In the genomic region with DNA sequence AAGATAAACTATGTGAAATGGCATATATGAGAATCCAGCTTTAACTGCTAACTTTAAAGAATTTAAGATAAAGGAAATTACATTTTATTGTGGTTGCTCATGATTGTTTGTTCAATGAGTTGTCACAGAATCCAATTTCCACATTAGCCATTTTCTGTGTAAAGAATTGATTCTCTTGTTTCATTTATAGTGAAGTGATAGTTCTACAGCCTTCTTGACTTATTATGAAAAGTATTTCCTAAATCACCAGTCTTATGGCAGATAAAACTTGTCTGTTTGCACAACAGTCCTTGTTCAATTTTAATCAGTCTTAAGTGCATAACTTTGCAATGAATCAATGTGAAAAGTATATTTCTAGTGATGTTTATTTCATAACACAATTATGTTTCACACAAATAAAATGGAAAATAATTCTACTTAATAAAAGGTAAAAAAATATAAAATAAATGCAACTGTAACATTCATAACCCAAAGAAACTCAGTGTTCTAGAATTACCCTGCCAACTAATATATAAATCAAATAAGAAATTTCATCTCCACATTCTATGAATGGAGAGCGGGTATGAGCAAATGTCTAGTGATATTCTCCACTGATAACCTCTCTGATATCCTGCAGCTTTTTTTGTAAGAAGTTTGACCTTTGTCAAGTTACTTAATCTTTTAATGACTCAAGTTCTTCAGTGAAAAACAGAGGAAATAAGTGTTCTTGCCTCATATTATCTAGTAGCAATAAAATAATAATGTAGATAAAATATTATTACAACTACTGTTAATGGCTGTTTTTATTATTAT, we compare ENCODE assay signal across 26 cellular contexts.
DNase-seq lines count a peak whose midpoint lies in the region; ATAC-seq and TF ChIP-seq lines count a peak whose summit lies in the region.
"Had no signal": no experiment of that assay in that cellular context is flagged by ENCODE, and none has a peak within 500 bp of the region (broad histone marks: within the 10 kb centered on the region; RNA-seq: fewer than 3 reads in every experiment).

No MANE protein-coding gene starts in this region.

- no peaks in the 10 kb centered on the region for H3K4me1 Mint-ChIP-seq in activated CD4-positive, alpha-beta T cell treated with anti-CD3 and anti-CD28 coated beads, Interleukin-2, amount 10 ng/mL, durations not matched to agents 24 days and 14 days

- POLR2A ChIA-PET in A673 (lab: Charles Lee; ENCODE audit: low non-redundant PET): no interaction called here

- no peak for TF ChIP-seq POLR2A in Peyer's patch (IDR thresholded peaks at IDR 0.05)

- H3K4me3 ChIP-seq in A673 (ENCODE audit: low read depth, low read length, poor library complexity, severe bottlenecking): no peak overlapping the region
- no peak overlapping the region for H3K4me3 ChIP-seq in astrocyte of the spinal cord (ENCODE audit: low read depth, low read length)
- H3K4me3 ChIP-seq in psoas muscle: no peak overlapping the region
- no peak overlapping the region for H3K4me3 ChIP-seq in Peyer's patch
- H3K4me3 ChIP-seq: heart left ventricle, MG63, right lobe of liver, spleen, thoracic aorta had no signal

- H3K4me1 ChIP-seq in A673 (ENCODE audit: insufficient read depth, low read length, poor library complexity, severe bottlenecking): peaks cover 6% of the 10 kb centered on the region
- no peaks in the 10 kb centered on the region for H3K4me1 ChIP-seq in psoas muscle
- no peaks in the 10 kb centered on the region for H3K4me1 ChIP-seq in Peyer's patch
- H3K4me1 ChIP-seq: heart left ventricle, right lobe of liver, spleen had no signal

- H3K27ac ChIP-seq in A673 (ENCODE audit: low read depth, low read length, poor library complexity, severe bottlenecking): no peak overlapping the region
- H3K27ac ChIP-seq in psoas muscle: no peak overlapping the region
- H3K27ac ChIP-seq in Peyer's patch: no peak overlapping the region
- H3K27ac ChIP-seq: heart left ventricle, neutrophil, right lobe of liver, spleen, thoracic aorta had no signal

- CTCF ChIA-PET in A673 (lab: Charles Lee): no interaction called here

- ATAC-seq in HG02970 (IDR thresholded peaks at IDR 0.05; ENCODE audit: low FRiP score, unreplicated experiment) (no peak), psoas muscle (no peak)
- ATAC-seq: heart left ventricle, right lobe of liver had no signal

- H3K27me3 ChIP-seq in A673 (replicated peaks; ENCODE audit: insufficient read depth, low read depth, low read length, poor library complexity): no peaks in the 10 kb centered on the region
- no peaks in the 10 kb centered on the region for H3K27me3 ChIP-seq in psoas muscle (ENCODE audit: insufficient read depth in 3 of 3, low read length in 2 of 3)
- no peaks in the 10 kb centered on the region for H3K27me3 ChIP-seq in Peyer's patch
- H3K27me3 ChIP-seq: heart left ventricle, MG63, neutrophil, right lobe of liver, spleen had no signal

- H3K27me3 Mint-ChIP-seq in activated CD4-positive, alpha-beta T cell treated with anti-CD3 and anti-CD28 coated beads, Interleukin-2, amount 10 ng/mL, durations not matched to agents 24 days and 14 days: no peaks in the 10 kb centered on the region
- H3K27me3 Mint-ChIP-seq: stimulated activated naive CD8-positive, alpha-beta T cell treated with anti-CD3 and anti-CD28 coated beads, Interleukin-15, Interleukin-2, amounts not matched to agents 100 ng/mL and 50 ng/mL, for 24 hours had no signal

- H3K4me3 Mint-ChIP-seq in activated CD4-positive, alpha-beta T cell treated with anti-CD3 and anti-CD28 coated beads, Interleukin-2, amount 10 ng/mL, durations not matched to agents 24 days and 14 days: no peak overlapping the region
- H3K4me3 Mint-ChIP-seq: mesothelial cell of epicardium; stimulated activated naive CD8-positive, alpha-beta T cell treated with anti-CD3 and anti-CD28 coated beads, Interleukin-15, Interleukin-2, amounts not matched to agents 100 ng/mL and 50 ng/mL, for 24 hours had no signal

- intact Hi-C loops in A673 (cut with micrococcal nuclease; ENCODE audit: unreplicated experiment) (no loop called here), psoas muscle (cut with DNase I) (no loop called here)
- intact Hi-C loops in activated CD4-positive, alpha-beta T cell treated with anti-CD3 and anti-CD28 coated beads, Interleukin-2, amount 10 ng/mL, durations not matched to agents 24 days and 14 days (cut with micrococcal nuclease): no loop called here

- no peaks in the 10 kb centered on the region for H3K36me3 ChIP-seq in A673 (ENCODE audit: insufficient read depth, low read length, poor library complexity, severe bottlenecking)
- H3K36me3 ChIP-seq in psoas muscle (ENCODE audit: insufficient read depth in 1 of 2, low read depth in 1 of 2): no peaks in the 10 kb centered on the region
- no peaks in the 10 kb centered on the region for H3K36me3 ChIP-seq in Peyer's patch
- H3K36me3 ChIP-seq: heart left ventricle, MG63, neutrophil, right lobe of liver, spleen, thoracic aorta had no signal

- TF ChIP-seq CTCF in A673 (conservative IDR thresholded peaks at IDR 0.05; ENCODE audit: low read depth, low read length) (no peak), astrocyte of the spinal cord (IDR thresholded peaks at IDR 0.05; ENCODE audit: low read depth, low read length) (no peak), psoas muscle (IDR thresholded peaks at IDR 0.05) (no peak), Peyer's patch (IDR thresholded peaks at IDR 0.05) (no peak)

- no peaks in the 10 kb centered on the region for H3K9me3 ChIP-seq in A673 (ENCODE audit: low read depth, low read length, poor library complexity, severe bottlenecking)
- H3K9me3 ChIP-seq in psoas muscle: no peaks in the 10 kb centered on the region
- no peaks in the 10 kb centered on the region for H3K9me3 ChIP-seq in Peyer's patch
- H3K9me3 ChIP-seq: MG63, right lobe of liver, thoracic aorta had no signal

- 57 to 76% (median 59%) methylated on average over 1 of the region's 1 CpG for WGBS in psoas muscle, 3 donors

- BruUV-seq in A673 (replicated peaks; lab: Mats Ljungman, UMichigan): no TSS peak

- H3K27ac Mint-ChIP-seq in activated CD4-positive, alpha-beta T cell treated with anti-CD3 and anti-CD28 coated beads, Interleukin-2, amount 10 ng/mL, durations not matched to agents 24 days and 14 days: no peak overlapping the region
- H3K27ac Mint-ChIP-seq: mesothelial cell of epicardium; stimulated activated naive CD8-positive, alpha-beta T cell treated with anti-CD3 and anti-CD28 coated beads, Interleukin-15, Interleukin-2, amounts not matched to agents 100 ng/mL and 50 ng/mL, for 24 hours had no signal

- H3K36me3 Mint-ChIP-seq in activated CD4-positive, alpha-beta T cell treated with anti-CD3 and anti-CD28 coated beads, Interleukin-2, amount 10 ng/mL, durations not matched to agents 24 days and 14 days (ENCODE audit: low read depth): no peaks in the 10 kb centered on the region
- H3K36me3 Mint-ChIP-seq: mesothelial cell of epicardium had no signal

- peak; percentile 1 for DNase-seq in A673 (ENCODE audit: low spot score)
- DNase-seq in NCI-H146 treated with DMSO at 0.1 percent for 48 hours (lab: John Stamatoyannopoulos, UW; ENCODE audit: unreplicated experiment): peak; percentile 31
- DNase-seq in astrocyte of the spinal cord (ENCODE audit: low read depth, low spot score): peak; percentile 42
- DNase-seq in iris pigment epithelial cell (ENCODE audit: low read depth): peak; percentile 69
- no peak for DNase-seq in activated CD4-positive, alpha-beta T cell treated with anti-CD3 and anti-CD28 coated beads, Interleukin-2, amount 10 ng/mL, durations not matched to agents 24 days and 14 days
- DNase-seq in psoas muscle: no peak
- DNase-seq in Peyer's patch: no peak
- DNase-seq: ACHN; activated CD4-positive, alpha-beta T cell treated with anti-CD3 and anti-CD28 coated beads, Interleukin-2, amount 50 U/mL, for 48 hours; activated T-cell treated with anti-CD3 and anti-CD28 coated beads, Interleukin-2, amount 50 U/mL, for 48 hours; heart left ventricle; KG1; MG63; NCI-H1105; NCI-H2029; NCI-H774; right lobe of liver; RPMI8226; spleen; stimulated activated CD4-positive, alpha-beta T cell treated with anti-CD3 and anti-CD28 coated beads, Interleukin-2, amount 100 ng/mL, for 24 hours; T-helper 1 cell had no signal

- H3K9me3 Mint-ChIP-seq in activated CD4-positive, alpha-beta T cell treated with anti-CD3 and anti-CD28 coated beads, Interleukin-2, amount 10 ng/mL, durations not matched to agents 24 days and 14 days: peaks cover 19% of the 10 kb centered on the region

- in situ Hi-C loops in astrocyte of the spinal cord (cut with HindIII; ENCODE audit: low sequenced_read_pairs): no loop called here

Comparison
In these comparisons a context has a peak if more than half of its experiments do, and no peak if none do; other contexts are left out.
1. DNase-seq: peak in A673 (single experiment), NCI-H146 treated with DMSO at 0.1 percent for 48 hours (single experiment), astrocyte of the spinal cord (single experiment) and iris pigment epithelial cell (single experiment); none in activated CD4-positive, alpha-beta T cell treated with anti-CD3 and anti-CD28 coated beads, Interleukin-2, amount 10 ng/mL, durations not matched to agents 24 days and 14 days (single experiment), psoas muscle (0 of 2) and Peyer's patch (0 of 3).